Comparison of ENCODE assay signal across 8 cellular contexts in the genomic region with DNA sequence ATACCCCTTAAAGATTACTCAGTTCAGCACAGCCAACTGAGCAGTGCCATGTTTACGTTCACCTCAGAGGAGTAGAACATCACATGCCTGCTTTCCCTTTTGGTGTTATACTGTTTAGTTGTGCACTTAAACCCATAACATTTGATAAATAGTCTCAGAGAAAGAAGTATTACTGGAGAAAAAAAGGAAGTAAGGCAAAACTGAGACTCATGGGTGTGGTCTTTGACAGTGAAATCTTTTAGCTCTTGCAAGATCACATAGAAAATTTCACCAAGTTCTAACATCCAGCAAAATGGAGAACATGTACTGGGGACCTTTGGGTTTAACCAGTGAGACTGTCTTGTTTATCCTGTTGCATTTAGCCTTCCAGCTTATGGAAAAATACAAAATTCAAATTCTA.
DNase-seq lines count a peak whose midpoint lies in the region; ATAC-seq lines count a peak whose summit lies in the region.

No MANE protein-coding gene starts in this region.

- H3K27ac Mint-ChIP-seq in memory B cell, result peak overlapping the region; percentile 93

- H3K4me3 Mint-ChIP-seq in memory B cell, result peak overlapping the region; percentile 71

- H3K36me3 Mint-ChIP-seq in memory B cell, result peaks cover 9% of the 10 kb centered on the region

- peaks cover 62% of the 10 kb centered on the region for H3K4me1 Mint-ChIP-seq in memory B cell

- peak; percentile 51 for DNase-seq in SKM-1 (lab: John Stamatoyannopoulos, UW; ENCODE audit: unreplicated experiment)
- DNase-seq in memory B cell (ENCODE audit: low spot score in 2 of 2), result no peak
- DNase-seq in T1000 (lab: John Stamatoyannopoulos, UW), result no peak
- DNase-seq in stimulated activated naive CD4-positive, alpha-beta T cell treated with Interleukin-2 at 50 U/mL for 16 hours (lab: John Stamatoyannopoulos, UW), result no peak
- DNase-seq in HPDE6-E6E7 (ENCODE audit: extremely low spot score), result no peak

- ATAC-seq in GM18511 (IDR thresholded peaks at IDR 0.05; ENCODE audit: unreplicated experiment) (peak; percentile 27), HG02885 (IDR thresholded peaks at IDR 0.05; ENCODE audit: poor library complexity, unreplicated experiment) (peak; percentile 31), memory B cell (ENCODE audit: low read depth) (peak; percentile 67), GM21825 (IDR thresholded peaks at IDR 0.05; ENCODE audit: unreplicated experiment) (no peak)

- H3K27me3 Mint-ChIP-seq in memory B cell, result no peaks in the 10 kb centered on the region

- no peaks in the 10 kb centered on the region for H3K9me3 Mint-ChIP-seq in memory B cell
